14 cellular contexts compared by ENCODE assay signal in the genomic region with DNA sequence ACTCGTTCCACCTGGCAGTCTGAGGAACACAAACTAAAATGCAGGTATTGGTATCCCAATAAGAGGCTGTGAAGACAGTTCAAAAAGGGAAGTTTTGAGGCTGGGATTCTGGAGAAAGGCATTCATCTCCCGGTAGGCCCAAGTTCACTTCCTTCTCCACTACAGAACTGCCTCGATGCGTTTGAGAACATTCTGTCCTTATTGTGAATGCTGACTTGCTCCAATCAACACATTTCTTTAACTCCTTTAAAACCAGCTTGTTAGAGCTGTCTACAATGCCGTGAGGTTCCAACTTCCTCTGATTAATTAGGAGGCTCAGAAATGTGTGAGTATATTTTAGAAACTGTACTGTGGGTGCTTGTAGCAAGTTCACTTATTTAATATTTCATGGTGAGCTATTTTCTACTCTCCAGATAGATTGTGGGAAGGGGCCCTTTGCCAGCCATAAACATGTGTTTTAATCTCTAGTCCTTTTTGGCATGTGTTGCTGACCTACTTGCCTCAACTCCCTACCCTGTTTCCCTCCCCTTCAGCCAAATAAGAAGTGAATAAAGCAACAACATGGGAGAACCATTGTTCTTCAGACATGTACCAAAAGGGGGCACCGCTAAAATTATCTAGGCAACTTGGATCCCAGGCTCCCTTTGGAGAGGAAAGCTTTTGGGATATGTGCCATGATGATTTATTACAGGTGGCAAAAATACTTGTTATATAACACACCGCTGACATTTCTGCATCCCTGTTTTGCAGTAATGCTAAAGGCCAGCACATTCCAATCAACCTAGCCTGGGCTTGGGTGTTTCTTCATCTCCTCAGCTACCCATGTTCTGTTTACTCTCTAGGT.
DNase-seq lines count a peak whose midpoint lies in the region; ATAC-seq, FAIRE-seq and TF ChIP-seq lines count a peak whose summit lies in the region.
"Had no signal": no experiment of that assay in that cellular context is flagged by ENCODE, and none has a peak within 500 bp of the region (broad histone marks: within the 10 kb centered on the region; RNA-seq: fewer than 3 reads in every experiment).

No MANE protein-coding gene starts in this region.

- H3K27me3 Mint-ChIP-seq in mesothelial cell of epicardium (ENCODE audit: low read depth), result no peaks in the 10 kb centered on the region
- H3K27me3 Mint-ChIP-seq in activated CD4-positive, alpha-beta memory T cell treated with anti-CD3 and anti-CD28 coated beads for 36 hours, result no peaks in the 10 kb centered on the region

- peak; percentile 6 for TF ChIP-seq CTCF in epithelial cell of proximal tubule (conservative IDR thresholded peaks at IDR 0.05; ENCODE audit: low read depth, low read length)
- TF ChIP-seq CTCF in mesothelial cell of epicardium (IDR thresholded peaks at IDR 0.05; ENCODE audit: unreplicated experiment), result peak; percentile 14
- no peak for TF ChIP-seq CTCF in uterus (IDR thresholded peaks at IDR 0.05)
- no peak for TF ChIP-seq CTCF in kidney (IDR thresholded peaks at IDR 0.05; ENCODE audit: borderline replicate concordance, extremely low read depth, insufficient read depth)

- H3K36me3 ChIP-seq in uterus (no peaks in the 10 kb centered on the region), kidney (ENCODE audit: control insufficient read depth in 1 of 2, insufficient read depth in 2 of 2, low read length in 2 of 2) (no peaks in the 10 kb centered on the region)

- H3K27ac ChIP-seq in uterus (peak overlapping the region; percentile 39 to 48), kidney (ENCODE audit: low read depth in 2 of 2, low read length in 2 of 2) (no peak overlapping the region)
- H3K27ac ChIP-seq: 22Rv1 had no signal

- H3K9me3 Mint-ChIP-seq in mesothelial cell of epicardium, result peaks cover 2% of the 10 kb centered on the region
- peaks cover 3% of the 10 kb centered on the region for H3K9me3 Mint-ChIP-seq in activated CD4-positive, alpha-beta memory T cell treated with anti-CD3 and anti-CD28 coated beads for 36 hours

- peaks cover 12% of the 10 kb centered on the region for H3K4me1 Mint-ChIP-seq in mesothelial cell of epicardium
- H3K4me1 Mint-ChIP-seq in activated CD4-positive, alpha-beta memory T cell treated with anti-CD3 and anti-CD28 coated beads for 36 hours (ENCODE audit: low read depth), result no peaks in the 10 kb centered on the region

- peaks cover under 1% of the 10 kb centered on the region for H3K36me3 Mint-ChIP-seq in mesothelial cell of epicardium
- no peaks in the 10 kb centered on the region for H3K36me3 Mint-ChIP-seq in activated CD4-positive, alpha-beta memory T cell treated with anti-CD3 and anti-CD28 coated beads for 36 hours

- ATAC-seq in GM19351 (IDR thresholded peaks at IDR 0.05; ENCODE audit: unreplicated experiment), result no peak
- ATAC-seq: mucosa of descending colon had no signal

- DNase-seq in NCI-H1092 treated with DMSO at 0.1 percent for 48 hours (lab: John Stamatoyannopoulos, UW) (peak; percentile 7), NCI-H1092 (lab: John Stamatoyannopoulos, UW) (no peak), epithelial cell of proximal tubule (ENCODE audit: low read depth) (no peak), mesothelial cell of epicardium (ENCODE audit: low spot score in 2 of 2, unreplicated experiment in 2 of 2) (no peak), uterus (no peak), kidney (no peak)
- DNase-seq in activated CD4-positive, alpha-beta memory T cell treated with anti-CD3 and anti-CD28 coated beads for 36 hours, result no peak
- DNase-seq: activated CD4-positive, alpha-beta T cell treated with anti-CD3 and anti-CD28 coated beads, Interleukin-2, amount 50 U/mL, for 1 hour; mucosa of descending colon; NCI-H146; stimulated activated CD4-positive, alpha-beta T cell treated with anti-CD3 and anti-CD28 coated beads, Interleukin-12 subunit alpha, Interleukin-12 subunit beta, amount 100 ng/mL, for 4 hours; T-helper 1 cell had no signal

- no peak for FAIRE-seq in kidney (lab: Jason Lieb, UNC)

- no peak overlapping the region for H3K4me3 ChIP-seq in epithelial cell of proximal tubule (ENCODE audit: low read depth, low read length)
- no peak overlapping the region for H3K4me3 ChIP-seq in uterus
- no peak overlapping the region for H3K4me3 ChIP-seq in kidney (ENCODE audit: low read length in 2 of 2)
- H3K4me3 ChIP-seq: mucosa of descending colon had no signal

- no peak overlapping the region for H3K27ac Mint-ChIP-seq in mesothelial cell of epicardium
- no peak overlapping the region for H3K27ac Mint-ChIP-seq in activated CD4-positive, alpha-beta memory T cell treated with anti-CD3 and anti-CD28 coated beads for 36 hours

- intact Hi-C loops in uterus (cut with DNase I; ENCODE audit: low total_unique reads), result no loop called here
- intact Hi-C loops in activated CD4-positive, alpha-beta memory T cell treated with anti-CD3 and anti-CD28 coated beads for 36 hours (cut with micrococcal nuclease), result no loop called here
- intact Hi-C loops in kidney (cut with DNase I), result no loop called here

- POLR2A ChIA-PET in activated CD4-positive, alpha-beta memory T cell treated with anti-CD3 and anti-CD28 coated beads for 36 hours (lab: Charles Lee), result no interaction called here

- TF ChIP-seq POLR2A in uterus (IDR thresholded peaks at IDR 0.05), result no peak

- H3K9me3 ChIP-seq in uterus (no peaks in the 10 kb centered on the region), kidney (ENCODE audit: control insufficient read depth in 1 of 2, low read length in 2 of 2) (no peaks in the 10 kb centered on the region)
- H3K9me3 ChIP-seq: mucosa of descending colon had no signal

- no peak overlapping the region for H3K4me3 Mint-ChIP-seq in mesothelial cell of epicardium
- H3K4me3 Mint-ChIP-seq in activated CD4-positive, alpha-beta memory T cell treated with anti-CD3 and anti-CD28 coated beads for 36 hours, result no peak overlapping the region

- H3K4me1 ChIP-seq in uterus (no peaks in the 10 kb centered on the region), kidney (ENCODE audit: control insufficient read depth in 1 of 2, insufficient read depth in 1 of 2, low read depth in 1 of 2, low read length in 2 of 2) (no peaks in the 10 kb centered on the region)

- H3K27me3 ChIP-seq in uterus, result no peaks in the 10 kb centered on the region

- no peak overlapping the region for H3K9ac ChIP-seq in kidney (ENCODE audit: low read length in 2 of 2)

- CTCF ChIA-PET in activated CD4-positive, alpha-beta memory T cell treated with anti-CD3 and anti-CD28 coated beads for 36 hours (lab: Charles Lee), result no interaction called here

Comparison
In these comparisons a context has a peak if more than half of its experiments do, and no peak if none do; other contexts are left out.
1. CTCF ChIP-seq: peak in epithelial cell of proximal tubule (single experiment) and mesothelial cell of epicardium (single experiment); none in uterus (0 of 4) and kidney (single experiment).
2. H3K27ac ChIP-seq: peak in uterus (2 of 2); none in kidney (0 of 2).